Comparison of ENCODE assay signal across 13 cellular contexts in the genomic region with DNA sequence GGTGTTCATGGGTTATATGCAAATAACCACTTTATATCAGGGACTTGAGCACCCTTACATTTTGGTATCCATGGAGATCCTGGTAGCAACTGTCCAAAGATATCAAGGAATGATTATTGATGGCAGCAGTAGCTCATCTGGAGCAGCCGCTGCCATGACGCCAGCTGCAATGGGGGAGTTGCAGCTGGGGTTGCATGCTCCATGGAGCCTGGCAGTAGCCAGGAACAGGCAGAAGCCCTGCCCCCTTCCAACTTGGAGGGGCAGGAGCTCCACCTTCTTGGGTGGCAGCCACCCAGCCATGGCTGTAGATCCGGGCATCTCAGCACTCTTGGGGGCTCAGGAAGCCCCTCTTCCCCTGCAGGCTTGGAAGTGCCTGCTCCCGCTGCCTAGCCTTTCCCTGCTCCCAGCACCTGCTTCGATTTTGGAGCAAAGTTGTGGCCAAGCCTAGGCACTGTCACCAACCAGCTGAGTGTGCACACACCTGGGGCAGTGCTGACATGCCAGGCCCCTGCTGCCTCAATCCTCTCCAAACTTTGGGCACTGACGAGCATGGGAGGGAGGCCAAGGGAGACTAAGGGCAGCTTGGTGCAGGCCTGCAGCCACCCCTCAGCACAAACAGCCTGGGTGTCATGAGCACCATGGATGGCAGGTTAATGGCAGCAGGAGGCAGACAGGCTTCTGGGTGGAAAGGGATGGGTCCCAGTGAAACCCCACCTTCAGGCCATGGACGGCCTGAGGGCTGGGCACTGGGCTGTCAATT.
"Had no signal": no experiment of that assay in that cellular context is flagged by ENCODE, and none has a peak within 500 bp of the region (broad histone marks: within the 10 kb centered on the region; RNA-seq: fewer than 3 reads in every experiment).

No MANE protein-coding gene starts in this region.

- H3K27ac ChIP-seq: coronary artery, heart left ventricle, neutrophil, testis, tibial nerve had no signal

- H3K4me1 ChIP-seq: testis, tibial nerve had no signal

- H3K9me3 Mint-ChIP-seq: nephron had no signal

- ATAC-seq: left colon, sciatic nerve had no signal

- H3K36me3 ChIP-seq: heart left ventricle, neutrophil, tibial nerve had no signal

- H3K27me3 Mint-ChIP-seq: naive B cell; stimulated activated naive CD8-positive, alpha-beta T cell treated with anti-CD3 and anti-CD28 coated beads, Interleukin-15, Interleukin-2, amounts not matched to agents 100 ng/mL and 50 ng/mL, for 24 hours had no signal

- H3K36me3 Mint-ChIP-seq: naive B cell had no signal

- H3K4me3 ChIP-seq: coronary artery, heart left ventricle, testis, tibial nerve had no signal

- H3K27ac Mint-ChIP-seq: naive B cell; nephron; stimulated activated naive CD8-positive, alpha-beta T cell treated with anti-CD3 and anti-CD28 coated beads, Interleukin-15, Interleukin-2, amounts not matched to agents 100 ng/mL and 50 ng/mL, for 24 hours had no signal

- H3K4me1 Mint-ChIP-seq: naive B cell had no signal

- H3K4me3 Mint-ChIP-seq: naive B cell; nephron; stimulated activated naive CD8-positive, alpha-beta T cell treated with anti-CD3 and anti-CD28 coated beads, Interleukin-15, Interleukin-2, amounts not matched to agents 100 ng/mL and 50 ng/mL, for 24 hours had no signal

- H3K27me3 ChIP-seq: heart left ventricle, neutrophil, testis, tibial nerve had no signal

- H3K9me3 ChIP-seq: heart left ventricle, neutrophil, testis, tibial nerve had no signal

- DNase-seq: effector CD8-positive, alpha-beta T cell; heart left ventricle; hippocampal formation; left colon; mesendoderm; naive B cell; testis had no signal
